In genomic region chrX:106436695-106437094, GRCh38 we compare ENCODE assay signal across 35 cellular contexts.
"Had no signal": no experiment of that assay in that cellular context is flagged by ENCODE, and none has a peak within 500 bp of the region (broad histone marks: within the 10 kb centered on the region; RNA-seq: fewer than 3 reads in every experiment).

No MANE protein-coding gene starts in this region.

- H3K4me3 ChIP-seq: MG63 had no signal

- H3K9me3 ChIP-seq: MG63 had no signal

- H3K27ac ChIP-seq: KMS-11 had no signal

- DNase-seq: Karpas-422, Kasumi-1, KBM-7, KG1, MG63, MM.1S, MV-4-11, NCI-H1048, NCI-H1092, NCI-H1092 treated with DMSO at 0.1 percent for 48 hours, NCI-H1105, NCI-H1105 treated with DMSO at 0.1 percent for 48 hours, NCI-H1417, NCI-H1417 treated with DMSO at 0.1 percent for 48 hours, NCI-H1436, NCI-H1436 treated with DMSO at 0.1 percent for 48 hours, NCI-H146, NCI-H1694, NCI-H1694 treated with DMSO at 0.1 percent for 48 hours, NCI-H187, NCI-H187 treated with DMSO at 0.1 percent for 48 hours, NCI-H1930, NCI-H2029, NCI-H2029 treated with DMSO at 0.1 percent for 48 hours, NCI-H2081, NCI-H2081 treated with DMSO at 0.1 percent for 48 hours, NCI-H2107, NCI-H2171, NCI-H2171 treated with DMSO at 0.1 percent for 48 hours, NCI-H2227 treated with DMSO at 0.1 percent for 48 hours, NCI-H226, NCI-H345, NCI-H446, NCI-H446 treated with DMSO at 0.1 percent for 48 hours had no signal

- H3K9ac ChIP-seq: KMS-11 had no signal

- H3K4me2 ChIP-seq: KMS-11 had no signal

- H3K36me3 ChIP-seq: MG63 had no signal

- H3K27me3 ChIP-seq: MG63 had no signal
